Comparison of ENCODE assay signal across 1 cellular context in genomic region chr17:78882546-78883089, GRCh38.
TF ChIP-seq lines count a peak whose summit lies in the region.

No MANE protein-coding gene starts in this region.

TF ChIP-seq in endothelial cell of umbilical vein, 7 proteins besides CTCF, POLR2A, EP300 and RAD21:
- TF ChIP-seq FOS (IDR thresholded peaks at IDR 0.05; ENCODE audit: borderline replicate concordance, insufficient read depth, low read length) (no peak), EZH2 (IDR thresholded peaks at IDR 0.05; ENCODE audit: borderline replicate concordance, low read depth, low read length, severe bottlenecking) (no peak), MAX (IDR thresholded peaks at IDR 0.05; ENCODE audit: insufficient read depth, insufficient read length) (no peak), GATA2 (IDR thresholded peaks at IDR 0.05; ENCODE audit: insufficient read depth, insufficient read length, low read depth, low read length) (no peak), JUN (IDR thresholded peaks at IDR 0.05; ENCODE audit: borderline replicate concordance, insufficient read depth, insufficient read length, low read depth) (no peak), MYC (IDR thresholded peaks at IDR 0.05; ENCODE audit: low read depth, low read length) (no peak)
